Comparison of ENCODE assay signal across 8 cellular contexts in genomic region chr3:114746502-114746901, GRCh38.
A peak's percentile ranks its signal among the peaks of the same experiment; 100 is the strongest.
DNase-seq lines count a peak whose midpoint lies in the region; ATAC-seq and TF ChIP-seq lines count a peak whose summit lies in the region.

No MANE protein-coding gene starts in this region.

- H3K9me2 ChIP-seq in HCT116 (ENCODE audit: insufficient read depth) = no peaks in the 10 kb centered on the region

- no peak overlapping the region for H3K4me3 ChIP-seq in CD8-positive, alpha-beta T cell (ENCODE audit: low read depth, low read length)
- H3K4me3 ChIP-seq in HCT116 (replicated peaks in 1 of 2; ENCODE audit: low read depth in 1 of 2, low read length in 2 of 2) = peak overlapping the region; percentile 34 to 57
- H3K4me3 ChIP-seq in breast epithelium = peak overlapping the region; percentile 12 to 42 (median 20)

- no peaks in the 10 kb centered on the region for H3K27me3 Mint-ChIP-seq in CD8-positive, alpha-beta T cell (ENCODE audit: low read depth)
- no peaks in the 10 kb centered on the region for H3K27me3 Mint-ChIP-seq in natural killer cell treated with Interleukin-12 subunit alpha and Interleukin-12 subunit beta and Interleukin-15 and Interleukin-18, amount 100 ng/mL, for 72 hours

- no peak overlapping the region for H2AFZ ChIP-seq in HCT116 (ENCODE audit: low read depth, low read length, poor library complexity, severe bottlenecking)

- DNase-seq in CD8-positive, alpha-beta T cell = no peak
- DNase-seq in HCT116 (ENCODE audit: low read depth, low spot score) (no peak), breast epithelium (ENCODE audit: low spot score in 2 of 2) (no peak), DMS114 treated with DMSO at 0.1 percent for 48 hours (lab: John Stamatoyannopoulos, UW; ENCODE audit: unreplicated experiment) (no peak)
- no peak for DNase-seq in natural killer cell treated with Interleukin-12 subunit alpha and Interleukin-12 subunit beta and Interleukin-15 and Interleukin-18, amount 100 ng/mL, for 72 hours (ENCODE audit: low spot score)

- no peaks in the 10 kb centered on the region for H3K36me3 ChIP-seq in CD8-positive, alpha-beta T cell (ENCODE audit: insufficient read depth, low read length)
- H3K36me3 ChIP-seq in HCT116 (ENCODE audit: control insufficient read depth in 1 of 2, insufficient read depth in 2 of 2, low read length in 2 of 2) = peaks cover 0 to 15% of the 10 kb centered on the region in 2 experiments; a peak in 2 of 4 replicates
- no peaks in the 10 kb centered on the region for H3K36me3 ChIP-seq in breast epithelium

- RAD21 ChIA-PET in HCT116 (lab: Charles Lee; ENCODE audit: low non-redundant PET in 1 of 2, low total read pairs in 2 of 2, uncharacterized antibody in 2 of 2, unreplicated experiment in 2 of 2) = no interaction called here

- POLR2A ChIA-PET in CD8-positive, alpha-beta T cell (lab: Charles Lee) = interaction anchor here (1.0 kb wide), 1 partner anchor 15 kb away, joined by 3 read pairs; no protein-coding TSS in a partner anchor
- POLR2A ChIA-PET in HCT116 (lab: Charles Lee) = interaction anchor here (1.2 kb wide), 1 partner anchor 10 kb away, joined by 3 read pairs; no protein-coding TSS in a partner anchor

- intact Hi-C loops in CD8-positive, alpha-beta T cell (cut with DNase I, micrococcal nuclease) = no loop called here
- intact Hi-C loops in HCT116 (cut with micrococcal nuclease) = no loop called here
- intact Hi-C loops in breast epithelium (cut with DNase I; ENCODE audit: low total_unique reads) = no loop called here

- no peak for TF ChIP-seq RAD21 in HCT116 (IDR thresholded peaks at IDR 0.05; ENCODE audit: low read depth)

- H3K27me3 ChIP-seq in CD8-positive, alpha-beta T cell (ENCODE audit: insufficient read depth, low read length) = no peaks in the 10 kb centered on the region
- no peaks in the 10 kb centered on the region for H3K27me3 ChIP-seq in HCT116 (ENCODE audit: insufficient read depth, low read length)
- H3K27me3 ChIP-seq in breast epithelium = no peaks in the 10 kb centered on the region

- TF ChIP-seq POLR2A in HCT116 (IDR thresholded peaks at IDR 0.05; ENCODE audit: borderline replicate concordance, extremely low read depth, insufficient read depth, insufficient read length) (no peak), breast epithelium (IDR thresholded peaks at IDR 0.05) (no peak)

- H3K4me1 Mint-ChIP-seq in CD8-positive, alpha-beta T cell (ENCODE audit: low read depth) = peaks cover 23% of the 10 kb centered on the region
- H3K4me1 Mint-ChIP-seq in natural killer cell treated with Interleukin-12 subunit alpha and Interleukin-12 subunit beta and Interleukin-15 and Interleukin-18, amount 100 ng/mL, for 72 hours (ENCODE audit: low read depth in 2 of 2) = peaks cover 22 to 43% of the 10 kb centered on the region in 2 donors

- H3K9me3 Mint-ChIP-seq in CD8-positive, alpha-beta T cell = no peaks in the 10 kb centered on the region
- H3K9me3 Mint-ChIP-seq in natural killer cell treated with Interleukin-12 subunit alpha and Interleukin-12 subunit beta and Interleukin-15 and Interleukin-18, amount 100 ng/mL, for 72 hours = peaks cover 3% of the 10 kb centered on the region

- CTCF ChIA-PET in CD8-positive, alpha-beta T cell (lab: Charles Lee) = no interaction called here
- CTCF ChIA-PET in HCT116 (lab: Charles Lee) = no interaction called here

- ATAC-seq in CD8-positive, alpha-beta T cell = no peak
- ATAC-seq in HCT116 = peak; percentile 13
- peak in 1 of 2 donors; percentile 48 for ATAC-seq in natural killer cell treated with Interleukin-12 subunit alpha and Interleukin-12 subunit beta and Interleukin-15 and Interleukin-18, amount 100 ng/mL, for 72 hours
- no peak for ATAC-seq in HG03045 (IDR thresholded peaks at IDR 0.05; ENCODE audit: unreplicated experiment)
- no peak for ATAC-seq in GM19324 (IDR thresholded peaks at IDR 0.05; ENCODE audit: low FRiP score, unreplicated experiment)
- no peak for ATAC-seq in GM18520 (IDR thresholded peaks at IDR 0.05; ENCODE audit: unreplicated experiment)

- H3K4me1 ChIP-seq in CD8-positive, alpha-beta T cell (ENCODE audit: insufficient read depth, low read length) = no peaks in the 10 kb centered on the region
- peaks cover 50 to 70% of the 10 kb centered on the region in 2 experiments for H3K4me1 ChIP-seq in HCT116 (ENCODE audit: control insufficient read depth in 1 of 2, insufficient read depth in 2 of 2, low read length in 2 of 2)
- no peaks in the 10 kb centered on the region for H3K4me1 ChIP-seq in breast epithelium

- H4K20me1 ChIP-seq in HCT116 (ENCODE audit: insufficient read depth) = no peaks in the 10 kb centered on the region

- peak overlapping the region; percentile 47 for H3K4me3 Mint-ChIP-seq in CD8-positive, alpha-beta T cell
- H3K4me3 Mint-ChIP-seq in natural killer cell treated with Interleukin-12 subunit alpha and Interleukin-12 subunit beta and Interleukin-15 and Interleukin-18, amount 100 ng/mL, for 72 hours = peak overlapping the region; percentile 82

- no peak for TF ChIP-seq CTCF in CD8-positive, alpha-beta T cell (IDR thresholded peaks at IDR 0.05)
- no peak for TF ChIP-seq CTCF in HCT116 (IDR thresholded peaks at IDR 0.05 in 2 of 3, conservative IDR thresholded peaks at IDR 0.05 in 1 of 3; ENCODE audit: borderline replicate concordance in 1 of 3, insufficient read depth in 1 of 3, low read depth in 2 of 3, low read length in 2 of 3)
- TF ChIP-seq CTCF in breast epithelium (IDR thresholded peaks at IDR 0.05) = no peak

- H3K9me3 ChIP-seq in CD8-positive, alpha-beta T cell (ENCODE audit: low read length) = no peaks in the 10 kb centered on the region
- H3K9me3 ChIP-seq in HCT116 (ENCODE audit: control insufficient read depth in 1 of 2, insufficient read depth in 1 of 2, low read depth in 1 of 2, low read length in 2 of 2) = no peaks in the 10 kb centered on the region
- H3K9me3 ChIP-seq in breast epithelium = no peaks in the 10 kb centered on the region

- H3K36me3 Mint-ChIP-seq in CD8-positive, alpha-beta T cell = peaks cover 2% of the 10 kb centered on the region
- H3K36me3 Mint-ChIP-seq in natural killer cell treated with Interleukin-12 subunit alpha and Interleukin-12 subunit beta and Interleukin-15 and Interleukin-18, amount 100 ng/mL, for 72 hours = no peaks in the 10 kb centered on the region

- H3K27ac Mint-ChIP-seq in CD8-positive, alpha-beta T cell = peak overlapping the region; percentile 58
- peak overlapping the region; percentile 63 to 89 for H3K27ac Mint-ChIP-seq in natural killer cell treated with Interleukin-12 subunit alpha and Interleukin-12 subunit beta and Interleukin-15 and Interleukin-18, amount 100 ng/mL, for 72 hours

- BruUV-seq in HCT116 (replicated peaks; lab: Mats Ljungman, UMichigan) = no TSS peak

- H3K9ac ChIP-seq in HCT116 (ENCODE audit: low read length) = peak overlapping the region; percentile 64

- H3K79me2 ChIP-seq in HCT116 (ENCODE audit: insufficient read depth, low read length) = peaks cover 40% of the 10 kb centered on the region

- H3K4me2 ChIP-seq in HCT116 (ENCODE audit: low read length) = peak overlapping the region; percentile 76

- no peak overlapping the region for H3K27ac ChIP-seq in CD8-positive, alpha-beta T cell (ENCODE audit: low read depth, low read length)
- peak overlapping the region; percentile 97 for H3K27ac ChIP-seq in HCT116 (ENCODE audit: low read depth, low read length)
- peak overlapping the region; percentile 79 to 81 for H3K27ac ChIP-seq in breast epithelium

TF ChIP-seq in HCT116, 20 proteins besides CTCF, POLR2A, EP300 and RAD21:
- TF ChIP-seq EZH2phosphoT487 (IDR thresholded peaks at IDR 0.05; ENCODE audit: borderline replicate concordance) = no peak
- no peak; the same call in 1 of the 2 replicates for TF ChIP-seq SRF (IDR thresholded peaks at IDR 0.05; ENCODE audit: low read depth)
- no peak for TF ChIP-seq YY1 (IDR thresholded peaks at IDR 0.05; ENCODE audit: extremely low read depth, insufficient replicate concordance, low read depth, low read length)
- TF ChIP-seq POLR2AphosphoS5 (IDR thresholded peaks at IDR 0.05; ENCODE audit: low read depth, low read length) = no peak
- no peak for TF ChIP-seq ZFX (IDR thresholded peaks at IDR 0.05)
- no peak for TF ChIP-seq ATF3 (IDR thresholded peaks at IDR 0.05)
- TF ChIP-seq TCF7L2 (IDR thresholded peaks at IDR 0.05; ENCODE audit: borderline replicate concordance, extremely low read depth, insufficient read depth, insufficient read length) = no peak
- no peak for TF ChIP-seq ZNF274 (IDR thresholded peaks at IDR 0.05; ENCODE audit: low read depth, low read length)
